ENCODE assay signal across 34 cellular contexts in genomic region chr16:21130811-21131210, GRCh38. TPM values are rescaled to one million over a fixed set of nuclear protein-coding genes. Genes with fewer than 3 reads are reported as not detected.
"Had no signal": no experiment of that assay in that cellular context is flagged by ENCODE, and none has a peak within 500 bp of the region (broad histone marks: within the 10 kb centered on the region; RNA-seq: fewer than 3 reads in every experiment).

No MANE protein-coding gene starts in this region.

- H2AFZ ChIP-seq: hepatocyte had no signal

- H3K27me3 Mint-ChIP-seq: activated T-cell treated with anti-CD3 and anti-CD28 coated beads, Interleukin-2, amount 50 U/mL, for 24 hours had no signal

- H3K9me3 Mint-ChIP-seq: activated CD4-positive, alpha-beta memory T cell treated with anti-CD3 and anti-CD28 coated beads, Interleukin-2, amount 10 ng/mL, durations not matched to agents 7 days and 5 days; activated CD4-positive, alpha-beta T cell treated with anti-CD3 and anti-CD28 coated beads, Interleukin-2, amount 10 ng/mL, durations not matched to agents 7 days and 5 days; activated naive CD4-positive, alpha-beta T cell treated with anti-CD3 and anti-CD28 coated beads, Interleukin-2, amount 10 ng/mL, durations not matched to agents 7 days and 5 days; activated naive CD4-positive, alpha-beta T cell treated with anti-CD3 and anti-CD28 coated beads, Interleukin-2, amount 50 U/mL, for 72 hours; activated naive CD8-positive, alpha-beta T cell treated with anti-CD3 and anti-CD28 coated beads, Interleukin-2, amount 10 ng/mL, durations not matched to agents 7 days and 5 days; activated T-cell treated with anti-CD3 and anti-CD28 coated beads, Interleukin-2, amount 50 U/mL, for 24 hours; activated T-cell treated with anti-CD3 and anti-CD28 coated beads, Interleukin-2, amount 50 U/mL, for 72 hours; brain; T-helper 2 cell treated with Interferon-gamma antibody and Interleukin-4, amounts not matched to agents 5 μg/mL and 100 μg/mL, for 36 hours had no signal

- H3K4me3 Mint-ChIP-seq: activated CD4-positive, alpha-beta memory T cell treated with anti-CD3 and anti-CD28 coated beads, Interleukin-2, amount 10 ng/mL, durations not matched to agents 7 days and 5 days; activated CD4-positive, alpha-beta T cell treated with anti-CD3 and anti-CD28 coated beads, Interleukin-2, amount 10 ng/mL, durations not matched to agents 7 days and 5 days; activated naive CD4-positive, alpha-beta T cell treated with anti-CD3 and anti-CD28 coated beads, Interleukin-2, amount 10 ng/mL, durations not matched to agents 7 days and 5 days; activated naive CD8-positive, alpha-beta T cell treated with anti-CD3 and anti-CD28 coated beads, Interleukin-2, amount 10 ng/mL, durations not matched to agents 7 days and 5 days; activated T-cell treated with anti-CD3 and anti-CD28 coated beads, Interleukin-2, amount 50 U/mL, for 24 hours; activated T-cell treated with anti-CD3 and anti-CD28 coated beads, Interleukin-2, amount 50 U/mL, for 72 hours; brain; T-helper 2 cell treated with Interferon-gamma antibody and Interleukin-4, amounts not matched to agents 5 μg/mL and 100 μg/mL, for 36 hours had no signal

- H3K79me2 ChIP-seq: hepatocyte had no signal

- H3K27ac Mint-ChIP-seq: activated CD4-positive, alpha-beta memory T cell treated with anti-CD3 and anti-CD28 coated beads, Interleukin-2, amount 10 ng/mL, durations not matched to agents 7 days and 5 days; activated CD4-positive, alpha-beta T cell treated with anti-CD3 and anti-CD28 coated beads, Interleukin-2, amount 10 ng/mL, durations not matched to agents 7 days and 5 days; activated naive CD4-positive, alpha-beta T cell treated with anti-CD3 and anti-CD28 coated beads, Interleukin-2, amount 10 ng/mL, durations not matched to agents 7 days and 5 days; activated naive CD4-positive, alpha-beta T cell treated with anti-CD3 and anti-CD28 coated beads, Interleukin-2, amount 50 U/mL, for 72 hours; activated naive CD8-positive, alpha-beta T cell treated with anti-CD3 and anti-CD28 coated beads, Interleukin-2, amount 10 ng/mL, durations not matched to agents 7 days and 5 days; activated T-cell treated with anti-CD3 and anti-CD28 coated beads, Interleukin-2, amount 50 U/mL, for 24 hours; activated T-cell treated with anti-CD3 and anti-CD28 coated beads, Interleukin-2, amount 50 U/mL, for 72 hours; brain; T-helper 2 cell treated with Interferon-gamma antibody and Interleukin-4, amounts not matched to agents 5 μg/mL and 100 μg/mL, for 36 hours had no signal

- H3K9me3 ChIP-seq: ascending aorta, breast epithelium, colonic mucosa, esophagus squamous epithelium, gastroesophageal sphincter, heart right ventricle had no signal

- H3K27me3 ChIP-seq: ascending aorta, breast epithelium, cardiac muscle cell, colonic mucosa, heart right ventricle, hepatocyte had no signal

- H3K36me3 ChIP-seq: ascending aorta, breast epithelium, cardiac muscle cell, colonic mucosa, esophagus squamous epithelium, gastroesophageal sphincter, heart right ventricle had no signal

- DNase-seq: activated CD4-positive, alpha-beta memory T cell treated with anti-CD3 and anti-CD28 coated beads, Interleukin-2, amount 10 ng/mL, durations not matched to agents 7 days and 5 days; activated CD4-positive, alpha-beta T cell treated with anti-CD3 and anti-CD28 coated beads for 1 hour; activated CD4-positive, alpha-beta T cell treated with anti-CD3 and anti-CD28 coated beads for 4 hours; activated CD4-positive, alpha-beta T cell treated with anti-CD3 and anti-CD28 coated beads, Interleukin-2, amount 10 ng/mL, durations not matched to agents 7 days and 5 days; activated CD4-positive, alpha-beta T cell treated with anti-CD3 and anti-CD28 coated beads, Interleukin-2, amount 50 U/mL, for 4 hours; activated CD8-positive, alpha-beta memory T cell treated with anti-CD3 and anti-CD28 coated beads, Interleukin-2, amount 50 U/mL, for 48 hours; activated gamma-delta T cell; activated naive CD4-positive, alpha-beta T cell; activated naive CD4-positive, alpha-beta T cell treated with anti-CD3 and anti-CD28 coated beads, Interleukin-2, amount 10 ng/mL, durations not matched to agents 7 days and 5 days; activated naive CD8-positive, alpha-beta T cell treated with anti-CD3 and anti-CD28 coated beads, Interleukin-2, amount 10 ng/mL, durations not matched to agents 7 days and 5 days; activated T-cell treated with anti-CD3 and anti-CD28 coated beads for 4 hours; activated T-cell treated with anti-CD3 and anti-CD28 coated beads, Interleukin-2, amount 50 U/mL, for 24 hours; activated T-cell treated with anti-CD3 and anti-CD28 coated beads, Interleukin-2, amount 50 U/mL, for 72 hours; central memory CD4-positive, alpha-beta T cell; cerebellar nuclear complex; colonic mucosa; effector CD8-positive, alpha-beta T cell; esophagus squamous epithelium; foreskin melanocyte; heart right ventricle; T1000 had no signal

- H3K4me1 ChIP-seq: ascending aorta, breast epithelium, colonic mucosa, esophagus squamous epithelium, gastroesophageal sphincter, heart right ventricle had no signal

- H3K4me1 Mint-ChIP-seq: activated CD4-positive, alpha-beta memory T cell treated with anti-CD3 and anti-CD28 coated beads, Interleukin-2, amount 10 ng/mL, durations not matched to agents 7 days and 5 days; activated naive CD4-positive, alpha-beta T cell treated with anti-CD3 and anti-CD28 coated beads, Interleukin-2, amount 10 ng/mL, durations not matched to agents 7 days and 5 days; brain had no signal

- H3K4me2 ChIP-seq: hepatocyte had no signal

- H3K27ac ChIP-seq: ascending aorta, breast epithelium, cardiac muscle cell, colonic mucosa, epithelial cell of prostate, esophagus squamous epithelium, gastroesophageal sphincter, heart right ventricle, hepatocyte had no signal

- FAIRE-seq: endometrium, endothelial cell of umbilical vein had no signal

- H3K4me3 ChIP-seq: ascending aorta, breast epithelium, cardiac muscle cell, colonic mucosa, esophagus squamous epithelium, gastroesophageal sphincter, heart right ventricle, hepatocyte had no signal

- H3K36me3 Mint-ChIP-seq: activated naive CD4-positive, alpha-beta T cell treated with anti-CD3 and anti-CD28 coated beads, Interleukin-2, amount 10 ng/mL, durations not matched to agents 7 days and 5 days; activated naive CD4-positive, alpha-beta T cell treated with anti-CD3 and anti-CD28 coated beads, Interleukin-2, amount 50 U/mL, for 72 hours; activated naive CD8-positive, alpha-beta T cell treated with anti-CD3 and anti-CD28 coated beads, Interleukin-2, amount 10 ng/mL, durations not matched to agents 7 days and 5 days; brain had no signal

RNA-seq across cellular contexts. Expression of gene DNAH3, which starts 19.8 kb away (rescaled TPM):
- total RNA-seq: activated CD4-positive, alpha-beta T cell treated with anti-CD3 and anti-CD28 coated beads, Interleukin-2, amount 10 ng/mL, durations not matched to agents 7 days and 5 days; activated naive CD4-positive, alpha-beta T cell treated with anti-CD3 and anti-CD28 coated beads, Interleukin-2, amount 50 U/mL, for 72 hours; activated naive CD8-positive, alpha-beta T cell treated with anti-CD3 and anti-CD28 coated beads, Interleukin-2, amount 10 ng/mL, durations not matched to agents 7 days and 5 days; endothelial cell of umbilical vein; fibroblast of lung; glomerular endothelial cell had no signal
- polyA plus RNA-seq: cardiac muscle cell, endothelial cell of umbilical vein, fibroblast of lung had no signal
